Comparison of ENCODE assay signal across 19 cellular contexts in the genomic region with DNA sequence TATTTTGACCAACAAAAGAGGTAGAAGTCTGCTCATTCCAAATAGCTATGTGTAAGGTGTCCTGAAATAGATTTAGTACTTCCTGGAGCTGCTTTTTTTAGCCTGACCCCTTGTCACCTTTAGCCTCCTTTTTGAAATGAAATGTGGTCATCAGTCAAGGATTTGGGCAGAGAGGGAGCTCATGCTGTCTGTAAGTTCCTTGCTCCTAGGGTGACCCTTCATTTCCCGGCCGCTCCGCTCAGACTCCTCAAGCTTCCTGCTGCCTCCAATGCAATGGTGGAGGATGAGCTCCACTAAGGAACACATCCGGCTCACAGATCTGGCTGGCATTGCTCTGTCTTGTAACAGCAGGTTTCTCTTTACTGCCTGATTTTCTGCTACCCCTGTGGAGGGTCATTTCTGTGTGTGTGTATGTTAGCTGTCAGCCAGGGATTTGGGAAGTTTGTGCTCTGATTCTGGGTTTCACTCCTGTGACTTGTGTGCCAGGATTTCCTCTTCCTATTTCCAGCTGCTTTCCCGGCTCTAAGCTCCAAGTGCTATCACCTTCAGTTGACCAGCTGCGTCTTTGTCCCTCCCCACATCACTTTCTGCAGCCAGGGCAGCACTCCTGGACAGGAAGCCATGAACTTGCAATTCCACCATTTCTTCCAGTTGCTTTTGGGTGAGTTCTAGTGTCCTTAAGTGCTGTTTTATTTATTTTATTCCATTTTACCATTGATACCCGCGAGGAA.
A peak's percentile ranks its signal among the peaks of the same experiment; 100 is the strongest.
DNase-seq lines count a peak whose midpoint lies in the region; ATAC-seq and TF ChIP-seq lines count a peak whose summit lies in the region.
"Had no signal": no experiment of that assay in that cellular context is flagged by ENCODE, and none has a peak within 500 bp of the region (broad histone marks: within the 10 kb centered on the region; RNA-seq: fewer than 3 reads in every experiment).

No MANE protein-coding gene starts in this region.

- H3K9me3 ChIP-seq in adrenal gland (replicated peaks in 1 of 3) (no peaks in the 10 kb centered on the region), left ventricle myocardium inferior (replicated peaks) (peaks cover 5% of the 10 kb centered on the region), neural progenitor cell (ENCODE audit: low read depth) (no peaks in the 10 kb centered on the region), Caco-2 (no peaks in the 10 kb centered on the region)

- H3K79me2 ChIP-seq in GM23338 (replicated peaks; ENCODE audit: insufficient read depth) = no peaks in the 10 kb centered on the region
- H3K79me2 ChIP-seq in neural progenitor cell (ENCODE audit: low read depth) = no peaks in the 10 kb centered on the region

- H3K27me3 Mint-ChIP-seq in GM23338 (ENCODE audit: insufficient read depth, low read depth, poor library complexity) (peaks cover 8% of the 10 kb centered on the region), neural progenitor cell (ENCODE audit: insufficient read depth, low read depth) (peaks cover 4% of the 10 kb centered on the region), Caco-2 (ENCODE audit: insufficient read depth, unreplicated experiment) (peaks cover 23% of the 10 kb centered on the region)

- DNase-seq in GM23338 (ENCODE audit: low spot score) = no peak
- DNase-seq in adrenal gland = peak in 6 of 7 donors; percentile 23 to 77 (median 52)
- DNase-seq in left ventricle myocardium inferior = no peak
- no peak for DNase-seq in neural progenitor cell (ENCODE audit: low spot score)
- DNase-seq in NCI-H1436 treated with DMSO at 0.1 percent for 48 hours (lab: John Stamatoyannopoulos, UW) = no peak
- DNase-seq in Caco-2 = no peak
- no peak for DNase-seq in 8988T
- DNase-seq: C1 segment of cervical spinal cord; CD8-positive, alpha-beta memory T cell; DMS79; H9; MV-4-11; NCI-H187; NCI-H2107; NCI-H2227 treated with DMSO at 0.1 percent for 48 hours; NCI-H524 had no signal

- BruUV-seq in Caco-2 (replicated peaks; lab: Mats Ljungman, UMichigan) = no TSS peak

- intact Hi-C loops in adrenal gland (cut with DNase I) = no loop called here
- intact Hi-C loops in left ventricle myocardium inferior (cut with micrococcal nuclease) = no loop called here
- intact Hi-C loops in Caco-2 (cut with micrococcal nuclease; ENCODE audit: unreplicated experiment) = no loop called here

- H4K20me1 ChIP-seq in GM23338 (replicated peaks; ENCODE audit: insufficient read depth) (no peaks in the 10 kb centered on the region), neural progenitor cell (ENCODE audit: low read depth) (no peaks in the 10 kb centered on the region)

- H3K4me1 ChIP-seq in GM23338 (ENCODE audit: insufficient read depth) (no peaks in the 10 kb centered on the region), adrenal gland (replicated peaks in 1 of 2) (no peaks in the 10 kb centered on the region), left ventricle myocardium inferior (peaks cover 38% of the 10 kb centered on the region), neural progenitor cell (peaks cover 9% of the 10 kb centered on the region), Caco-2 (no peaks in the 10 kb centered on the region)

- H3K27me3 ChIP-seq in GM23338 (ENCODE audit: insufficient read depth) (no peaks in the 10 kb centered on the region), adrenal gland (no peaks in the 10 kb centered on the region), left ventricle myocardium inferior (ENCODE audit: low read depth) (no peaks in the 10 kb centered on the region), neural progenitor cell (no peaks in the 10 kb centered on the region), Caco-2 (replicated peaks; ENCODE audit: control insufficient read depth, insufficient read depth, low read length) (no peaks in the 10 kb centered on the region; the same call in 1 of the 2 replicates)

- no peak for TF ChIP-seq POLR2A in adrenal gland (IDR thresholded peaks at IDR 0.05)

- H3K4me1 Mint-ChIP-seq in GM23338 (peaks cover 16% of the 10 kb centered on the region), neural progenitor cell (peaks cover 16% of the 10 kb centered on the region), Caco-2 (ENCODE audit: low read depth, unreplicated experiment) (no peaks in the 10 kb centered on the region)
- H3K4me1 Mint-ChIP-seq: CD8-positive, alpha-beta memory T cell had no signal

- 55 to 72% (median 62%) methylated on average over 8 of the region's 8 CpGs for WGBS in adrenal gland, 4 donors

- H3K4me2 ChIP-seq in GM23338 (no peak overlapping the region), neural progenitor cell (no peak overlapping the region)
- H3K4me2 ChIP-seq: KMS-11 had no signal

- CTCF ChIA-PET in Caco-2 (lab: Charles Lee) = no interaction called here

- H3K9me2 ChIP-seq in GM23338 (ENCODE audit: insufficient read depth) = peaks cover 27% of the 10 kb centered on the region; the same call in 1 of the 2 replicates

- peaks cover 14% of the 10 kb centered on the region for H3K9me3 Mint-ChIP-seq in GM23338
- H3K9me3 Mint-ChIP-seq in neural progenitor cell = peaks cover 3% of the 10 kb centered on the region
- H3K9me3 Mint-ChIP-seq in Caco-2 (ENCODE audit: unreplicated experiment) = peaks cover 11% of the 10 kb centered on the region

- H3K27ac ChIP-seq in GM23338 (ENCODE audit: low read depth) = no peak overlapping the region
- H3K27ac ChIP-seq in adrenal gland = peak overlapping the region in 2 of 5 donors; percentile 18 to 67
- peak overlapping the region; percentile 38 for H3K27ac ChIP-seq in left ventricle myocardium inferior (replicated peaks)
- no peak overlapping the region for H3K27ac ChIP-seq in neural progenitor cell
- H3K27ac ChIP-seq: KMS-11, SK-N-MC had no signal

- H3K36me3 ChIP-seq in GM23338 (ENCODE audit: insufficient read depth) = no peaks in the 10 kb centered on the region
- H3K36me3 ChIP-seq in adrenal gland (replicated peaks in 1 of 2) = no peaks in the 10 kb centered on the region
- H3K36me3 ChIP-seq in left ventricle myocardium inferior = no peaks in the 10 kb centered on the region
- no peaks in the 10 kb centered on the region for H3K36me3 ChIP-seq in neural progenitor cell
- H3K36me3 ChIP-seq in Caco-2 (ENCODE audit: control insufficient read depth, insufficient read depth, low read length) = no peaks in the 10 kb centered on the region

- H2AFZ ChIP-seq in GM23338 (peak overlapping the region; percentile 59; the same call in 1 of the 2 replicates), neural progenitor cell (replicated peaks) (peak overlapping the region; percentile 47)

- no peaks in the 10 kb centered on the region for H3F3A ChIP-seq in GM23338 (replicated peaks; ENCODE audit: low read depth)
- no peaks in the 10 kb centered on the region for H3F3A ChIP-seq in neural progenitor cell (ENCODE audit: low read depth)

- POLR2A ChIA-PET in Caco-2 (lab: Charles Lee) = no interaction called here

- H3K4me3 Mint-ChIP-seq in GM23338 (no peak overlapping the region), neural progenitor cell (no peak overlapping the region), Caco-2 (ENCODE audit: unreplicated experiment) (no peak overlapping the region)
- H3K4me3 Mint-ChIP-seq: CD8-positive, alpha-beta memory T cell; H9 had no signal

- H3K9ac ChIP-seq in neural progenitor cell = no peak overlapping the region
- H3K9ac ChIP-seq: KMS-11 had no signal

- ATAC-seq in GM23338 = no peak
- ATAC-seq: Panc1 had no signal

- H3K4me3 ChIP-seq in GM23338 (no peak overlapping the region), adrenal gland (no peak overlapping the region), left ventricle myocardium inferior (peak overlapping the region; percentile 22), neural progenitor cell (no peak overlapping the region), Caco-2 (ENCODE audit: low read depth, low read length) (no peak overlapping the region)
- H3K4me3 ChIP-seq: SK-N-MC had no signal

- H3K36me3 Mint-ChIP-seq in GM23338 (ENCODE audit: low read depth) (peaks cover 4% of the 10 kb centered on the region; the same call in 2 of the 3 replicates), neural progenitor cell (no peaks in the 10 kb centered on the region), Caco-2 (ENCODE audit: insufficient read depth, unreplicated experiment) (no peaks in the 10 kb centered on the region)
- H3K36me3 Mint-ChIP-seq: CD8-positive, alpha-beta memory T cell had no signal

- TF ChIP-seq CTCF in GM23338 (conservative IDR thresholded peaks at IDR 0.05; ENCODE audit: low read depth in 2 of 2) (no peak), adrenal gland (IDR thresholded peaks at IDR 0.05) (no peak), left ventricle myocardium inferior (IDR thresholded peaks at IDR 0.05; ENCODE audit: borderline replicate concordance) (no peak), neural progenitor cell (IDR thresholded peaks at IDR 0.05) (no peak), Caco-2 (IDR thresholded peaks at IDR 0.05; ENCODE audit: insufficient read depth in 1 of 2, low read depth in 1 of 2, low read length in 1 of 2, severe bottlenecking in 1 of 2, unreplicated experiment in 1 of 2) (no peak)

- no peak overlapping the region for H3K27ac Mint-ChIP-seq in GM23338
- no peak overlapping the region for H3K27ac Mint-ChIP-seq in neural progenitor cell
- no peak overlapping the region for H3K27ac Mint-ChIP-seq in Caco-2 (ENCODE audit: unreplicated experiment)
- H3K27ac Mint-ChIP-seq: CD8-positive, alpha-beta memory T cell; H9 had no signal

TF ChIP-seq in GM23338, 12 proteins besides CTCF, POLR2A, EP300 and RAD21 (continues in another document):
- TF ChIP-seq STAT1 (IDR thresholded peaks at IDR 0.05; ENCODE audit: unreplicated experiment) (no peak), ZNF114 (CRISPR knock-in tag; IDR thresholded peaks at IDR 0.05) (no peak), EZH2 (IDR thresholded peaks at IDR 0.05; ENCODE audit: low read depth, unreplicated experiment) (no peak), POLR2AphosphoS5 (IDR thresholded peaks at IDR 0.05; ENCODE audit: low read depth) (no peak), ZNF331 (CRISPR knock-in tag; IDR thresholded peaks at IDR 0.05; ENCODE audit: low read depth) (no peak)
- TF ChIP-seq, protein P1, sequence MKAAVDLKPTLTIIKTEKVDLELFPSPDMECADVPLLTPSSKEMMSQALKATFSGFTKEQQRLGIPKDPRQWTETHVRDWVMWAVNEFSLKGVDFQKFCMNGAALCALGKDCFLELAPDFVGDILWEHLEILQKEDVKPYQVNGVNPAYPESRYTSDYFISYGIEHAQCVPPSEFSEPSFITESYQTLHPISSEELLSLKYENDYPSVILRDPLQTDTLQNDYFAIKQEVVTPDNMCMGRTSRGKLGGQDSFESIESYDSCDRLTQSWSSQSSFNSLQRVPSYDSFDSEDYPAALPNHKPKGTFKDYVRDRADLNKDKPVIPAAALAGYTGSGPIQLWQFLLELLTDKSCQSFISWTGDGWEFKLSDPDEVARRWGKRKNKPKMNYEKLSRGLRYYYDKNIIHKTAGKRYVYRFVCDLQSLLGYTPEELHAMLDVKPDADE (IDR thresholded peaks at IDR 0.05) = no peak

Comparison
In these comparisons a context has a peak if more than half of its experiments do, and no peak if none do; other contexts are left out.
1. DNase-seq: peak in adrenal gland (6 of 7); none in GM23338 (single experiment), left ventricle myocardium inferior (single experiment), neural progenitor cell (single experiment), NCI-H1436 treated with DMSO at 0.1 percent for 48 hours (single experiment), Caco-2 (0 of 2) and 8988T (single experiment).